ENCODE assay signal across 1 cellular context in genomic region chr3:46928297-46928696, GRCh38.
TF ChIP-seq lines count a peak whose summit lies in the region.

No MANE protein-coding gene starts in this region.

TF ChIP-seq in GM12878, 131 proteins besides CTCF, POLR2A, EP300 and RAD21 (continued from another document and continues in another):
- TF ChIP-seq ZBTB11 (CRISPR knock-in tag; IDR thresholded peaks at IDR 0.05) (no peak), TCF12 (IDR thresholded peaks at IDR 0.05; ENCODE audit: low read depth, low read length) (no peak), MEF2A (IDR thresholded peaks at IDR 0.05; ENCODE audit: insufficient read depth, low read depth, low read length) (peak; percentile 38; the same call in 1 of the 2 replicates), SKIL (IDR thresholded peaks at IDR 0.05; ENCODE audit: low read depth, poor library complexity, severe bottlenecking) (peak; percentile 83), SP1 (IDR thresholded peaks at IDR 0.05; ENCODE audit: low read depth, low read length) (no peak), BRCA1 (IDR thresholded peaks at IDR 0.05; ENCODE audit: low read depth, low read length) (no peak), NFIC (IDR thresholded peaks at IDR 0.05; ENCODE audit: low read depth, low read length) (peak; percentile 32; the same call in 1 of the 2 replicates), TCF3 (IDR thresholded peaks at IDR 0.05; ENCODE audit: borderline replicate concordance, insufficient read depth, low read depth, low read length) (no peak), BMI1 (IDR thresholded peaks at IDR 0.05; ENCODE audit: borderline replicate concordance) (no peak), CBX3 (IDR thresholded peaks at IDR 0.05; ENCODE audit: borderline replicate concordance, low read depth) (no peak), PAX8 (IDR thresholded peaks at IDR 0.05) (no peak), TCF7 (IDR thresholded peaks at IDR 0.05; ENCODE audit: borderline replicate concordance) (no peak), BCL3 (IDR thresholded peaks at IDR 0.05; ENCODE audit: borderline replicate concordance, insufficient read depth, low read depth, low read length, poor library complexity, severe bottlenecking) (no peak), CEBPB (IDR thresholded peaks at IDR 0.05; ENCODE audit: borderline replicate concordance in 1 of 2, low read depth in 2 of 2, low read length in 2 of 2) (no peak), ZSCAN29 (IDR thresholded peaks at IDR 0.05) (no peak), REST (IDR thresholded peaks at IDR 0.05; ENCODE audit: low read depth, low read length) (no peak), ETV6 (conservative IDR thresholded peaks at IDR 0.05 in 1 of 2, IDR thresholded peaks at IDR 0.05 in 1 of 2; ENCODE audit: borderline replicate concordance in 1 of 2, low read depth in 1 of 2) (peak in 1 of 2 experiments; percentile 33; a peak in 1 of 4 replicates), NR2C2 (IDR thresholded peaks at IDR 0.05; ENCODE audit: borderline replicate concordance, control insufficient read depth, insufficient read length, low read depth) (no peak), BACH1 (IDR thresholded peaks at IDR 0.05; ENCODE audit: borderline replicate concordance) (no peak), TBL1XR1 (IDR thresholded peaks at IDR 0.05; ENCODE audit: low read depth, low read length) (no peak), CHD4 (IDR thresholded peaks at IDR 0.05) (no peak), ZNF384 (IDR thresholded peaks at IDR 0.05; ENCODE audit: borderline replicate concordance, low read depth, low read length) (peak; percentile 91), FOXK2 (IDR thresholded peaks at IDR 0.05) (no peak), EED (IDR thresholded peaks at IDR 0.05; ENCODE audit: low read depth) (peak; percentile 29; the same call in 1 of the 2 replicates), RCOR1 (conservative IDR thresholded peaks at IDR 0.05; ENCODE audit: low read depth, low read length) (no peak), MEF2B (IDR thresholded peaks at IDR 0.05; ENCODE audit: partially characterized antibody, poor library complexity, severe bottlenecking) (peak; percentile 86), NKRF (conservative IDR thresholded peaks at IDR 0.05) (0 out of 2 replicates have a peak, but pooled peaks have one; percentile 28), GABPA (IDR thresholded peaks at IDR 0.05; ENCODE audit: low read depth) (no peak), CBX5 (IDR thresholded peaks at IDR 0.05; ENCODE audit: low read depth) (peak; percentile 99), IRF3 (IDR thresholded peaks at IDR 0.05) (no peak), ELK1 (IDR thresholded peaks at IDR 0.05; ENCODE audit: low read depth, low read length) (no peak), RELB (IDR thresholded peaks at IDR 0.05; ENCODE audit: low read depth) (peak; percentile 85), NR2F1 (conservative IDR thresholded peaks at IDR 0.05) (no peak), CEBPZ (IDR thresholded peaks at IDR 0.05; ENCODE audit: low read depth, low read length) (no peak), RB1 (IDR thresholded peaks at IDR 0.05; ENCODE audit: borderline replicate concordance) (no peak; the same call in 1 of the 2 replicates)
